Comparison of ENCODE assay signal across 16 cellular contexts in genomic region chr21:35974801-35975200, GRCh38.
DNase-seq lines count a peak whose midpoint lies in the region; ATAC-seq and TF ChIP-seq lines count a peak whose summit lies in the region.
"Had no signal": no experiment of that assay in that cellular context is flagged by ENCODE, and none has a peak within 500 bp of the region (broad histone marks: within the 10 kb centered on the region; RNA-seq: fewer than 3 reads in every experiment).

No MANE protein-coding gene starts in this region.

- peak; percentile 45 for DNase-seq in DMS79 (lab: John Stamatoyannopoulos, UW)
- peak; percentile 93 for DNase-seq in NCI-H187 treated with DMSO at 0.1 percent for 48 hours (lab: John Stamatoyannopoulos, UW)
- DNase-seq in PC-9, result peak in 1 of 2 experiments; percentile 42
- peak in 1 of 2 donors; percentile 15 for DNase-seq in left colon
- DNase-seq in ecto neural progenitor cell (ENCODE audit: low spot score), result no peak
- DNase-seq in GM13976 (ENCODE audit: low spot score), result no peak
- no peak for DNase-seq in ascending aorta (ENCODE audit: low spot score in 2 of 2)
- DNase-seq: activated CD8-positive, alpha-beta memory T cell treated with anti-CD3 and anti-CD28 coated beads, Interleukin-2, amount 10 ng/mL, durations not matched to agents 7 days and 5 days; CD4-positive, alpha-beta T cell; cortex of kidney; NCI-H446; SK-N-SH; substantia nigra had no signal

- POLR2A ChIA-PET in PC-9 (lab: Charles Lee; ENCODE audit: unreplicated experiment), result no interaction called here

- CTCF ChIA-PET in PC-9 (lab: Charles Lee), result no interaction called here

- in situ Hi-C loops in GM13976 (cut with MboI; ENCODE audit: low sequenced_read_pairs, unreplicated experiment), result no loop called here

- H2AFZ ChIP-seq in PC-9, result no peak overlapping the region

- no peaks in the 10 kb centered on the region for H4K20me1 ChIP-seq in PC-9 (ENCODE audit: insufficient read depth)

- peaks cover 12% of the 10 kb centered on the region; the same call in 1 of the 2 replicates for H3K27me3 ChIP-seq in PC-9 (ENCODE audit: insufficient read depth, low read depth)
- H3K27me3 ChIP-seq in ascending aorta, result no peaks in the 10 kb centered on the region

- peak overlapping the region; percentile 36; the same call in 1 of the 2 replicates for H3K4me2 ChIP-seq in PC-9
- H3K4me2 ChIP-seq: SK-N-SH had no signal

- H3K36me3 ChIP-seq in PC-9 (ENCODE audit: low read depth) (no peaks in the 10 kb centered on the region), ascending aorta (no peaks in the 10 kb centered on the region)

- no peaks in the 10 kb centered on the region for H3K79me2 ChIP-seq in PC-9 (ENCODE audit: low read depth)

- H3K9me3 ChIP-seq in PC-9 (ENCODE audit: insufficient read depth, low read depth) (no peaks in the 10 kb centered on the region), ascending aorta (no peaks in the 10 kb centered on the region)
- H3K9me3 ChIP-seq: SK-N-SH had no signal

- no peaks in the 10 kb centered on the region for H3K9me2 ChIP-seq in PC-9 (ENCODE audit: insufficient read depth)
- H3K9me2 ChIP-seq: SK-N-SH had no signal

- H3K4me1 ChIP-seq in PC-9 (replicated peaks; ENCODE audit: insufficient read depth) (no peaks in the 10 kb centered on the region), ascending aorta (no peaks in the 10 kb centered on the region)

- intact Hi-C loops in PC-9 (cut with micrococcal nuclease; ENCODE audit: unreplicated experiment) (no loop called here), left colon (cut with DNase I, micrococcal nuclease) (no loop called here), ascending aorta (cut with DNase I) (no loop called here)

- no peak overlapping the region for H3K27ac ChIP-seq in PC-9
- no peak overlapping the region for H3K27ac ChIP-seq in ascending aorta

- H3K4me3 ChIP-seq in PC-9, result no peak overlapping the region
- no peak overlapping the region for H3K4me3 ChIP-seq in ascending aorta

- peak; percentile 82 for ATAC-seq in left colon
- ATAC-seq in HG03457 (IDR thresholded peaks at IDR 0.05; ENCODE audit: unreplicated experiment), result no peak
- ATAC-seq: activated CD8-positive, alpha-beta memory T cell treated with anti-CD3 and anti-CD28 coated beads, Interleukin-2, amount 10 ng/mL, durations not matched to agents 7 days and 5 days; activated naive CD4-positive, alpha-beta T cell treated with anti-CD3 and anti-CD28 coated beads, Interleukin-2, amount 50 U/mL, for 72 hours; sciatic nerve had no signal

- BruUV-seq in PC-9 (replicated peaks; lab: Mats Ljungman, UMichigan), result no TSS peak

- TF ChIP-seq CTCF in PC-9 (conservative IDR thresholded peaks at IDR 0.05) (no peak), GM13976 (IDR thresholded peaks at IDR 0.05; ENCODE audit: borderline replicate concordance, control extremely low read depth, extremely low read depth, insufficient read depth, missing control alignments) (no peak), ascending aorta (IDR thresholded peaks at IDR 0.05) (no peak)

- H3F3A ChIP-seq in PC-9 (ENCODE audit: insufficient read depth, low read depth), result peaks cover 3% of the 10 kb centered on the region; the same call in 1 of the 2 replicates

Comparison
In these comparisons a context has a peak if more than half of its experiments do, and no peak if none do; other contexts are left out.
1. DNase-seq: peak in DMS79 (single experiment) and NCI-H187 treated with DMSO at 0.1 percent for 48 hours (single experiment); none in ecto neural progenitor cell (single experiment), GM13976 (single experiment) and ascending aorta (0 of 2).